In the genomic region with DNA sequence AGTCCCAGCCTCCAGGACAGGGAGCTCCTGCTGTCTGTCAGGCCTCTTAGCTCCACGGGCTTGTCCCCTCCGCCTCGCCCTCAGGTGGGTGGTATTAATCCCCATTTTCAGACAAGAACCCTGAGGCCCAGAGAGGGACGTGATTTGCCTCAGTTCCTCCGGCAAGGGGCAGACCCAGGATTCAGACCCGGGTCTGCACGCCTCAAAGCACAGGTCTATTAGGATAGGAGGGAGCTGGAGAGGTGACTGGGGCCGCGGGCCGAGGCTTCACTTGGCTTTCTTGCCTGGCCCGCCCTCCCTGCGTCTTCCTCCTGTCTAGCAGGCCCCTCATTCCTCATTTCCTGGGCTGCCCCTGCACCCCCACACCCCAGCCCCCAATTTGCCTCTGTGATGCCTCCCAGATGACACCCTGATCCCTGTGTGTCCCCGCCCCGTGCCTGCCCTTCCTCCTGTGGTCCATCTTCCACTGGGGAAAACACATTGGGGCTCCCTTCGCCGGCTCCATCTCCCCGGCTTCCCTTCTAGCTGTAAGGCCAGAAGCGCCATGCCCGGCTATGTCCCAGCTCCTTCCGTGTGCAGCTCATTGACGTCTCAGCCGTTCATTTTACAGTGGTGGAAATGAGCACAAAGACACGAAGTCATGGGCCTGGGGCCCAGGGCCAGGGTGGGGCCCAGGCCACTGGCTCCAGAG, we compare ENCODE assay signal across 15 cellular contexts. TPM values are rescaled to one million over a fixed set of nuclear protein-coding genes. Genes with fewer than 3 reads are reported as not detected.
"Had no signal": no experiment of that assay in that cellular context is flagged by ENCODE, and none has a peak within 500 bp of the region (broad histone marks: within the 10 kb centered on the region; RNA-seq: fewer than 3 reads in every experiment).

No MANE protein-coding gene starts in this region.

- H3K4me3 ChIP-seq: heart right ventricle, upper lobe of left lung, vagina had no signal

- H3K4me3 Mint-ChIP-seq: central memory CD8-positive, alpha-beta T cell; naive thymus-derived CD4-positive, alpha-beta T cell had no signal

- H3K27ac ChIP-seq: heart right ventricle, upper lobe of left lung, vagina had no signal

- H3K27me3 ChIP-seq: heart right ventricle, upper lobe of left lung, vagina had no signal

- H3K9me3 ChIP-seq: heart right ventricle, upper lobe of left lung, vagina had no signal

- DNase-seq: effector CD4-positive, alpha-beta T cell; heart right ventricle; hypothalamus; kidney glomerular epithelial cell; mammary epithelial cell; naive thymus-derived CD4-positive, alpha-beta T cell; nucleus accumbens; stimulated activated naive CD4-positive, alpha-beta T cell treated with Interleukin-2 at 50 U/mL for 16 hours; upper lobe of left lung had no signal

- H3K36me3 Mint-ChIP-seq: naive thymus-derived CD4-positive, alpha-beta T cell had no signal

- H3K27ac Mint-ChIP-seq: naive thymus-derived CD4-positive, alpha-beta T cell had no signal

- H3K4me1 ChIP-seq: upper lobe of left lung, vagina had no signal

- H3K9me3 Mint-ChIP-seq: central memory CD8-positive, alpha-beta T cell; naive thymus-derived CD4-positive, alpha-beta T cell had no signal

- H3K36me3 ChIP-seq: upper lobe of left lung, vagina had no signal

- ATAC-seq: esophagus mucosa; heart right ventricle; left lobe of liver; naive thymus-derived CD4-positive, alpha-beta T cell; sciatic nerve had no signal

RNA-seq across cellular contexts. Expression of gene CYP46A1, which starts 15.6 kb away (rescaled TPM):
- total RNA-seq: esophagus mucosa, mammary epithelial cell had no signal
- polyA plus RNA-seq: mammary epithelial cell had no signal

RNA-seq across cellular contexts. Expression of gene HHIPL1, which starts 23.5 kb away (rescaled TPM):
- total RNA-seq: mononuclear cell had no signal
- polyA plus RNA-seq: naive thymus-derived CD4-positive, alpha-beta T cell had no signal
